ENCODE assay signal across 20 cellular contexts in genomic region chr9:94161673-94162072, GRCh38.
DNase-seq lines count a peak whose midpoint lies in the region; ATAC-seq, FAIRE-seq and TF ChIP-seq lines count a peak whose summit lies in the region.
"Had no signal": no experiment of that assay in that cellular context is flagged by ENCODE, and none has a peak within 500 bp of the region (broad histone marks: within the 10 kb centered on the region; RNA-seq: fewer than 3 reads in every experiment).

No MANE protein-coding gene starts in this region.

- intact Hi-C loops in IMR-90 (cut with micrococcal nuclease) = no loop called here

- ATAC-seq in GM23338 (no peak), IMR-90 (ENCODE audit: low read depth) (no peak)
- ATAC-seq in stimulated activated memory B cell treated with anti-CD40 and anti-IgM and Interleukin-4, amounts not matched to agents 10 μg/mL and 1 μg/mL and 100 μg/mL, for 72 hours = no peak

- H4K8ac ChIP-seq in IMR-90 (ENCODE audit: low read depth in 2 of 2, low read length in 2 of 2) (no peak overlapping the region), H1 (ENCODE audit: extremely low read depth, insufficient read depth, low read length) (no peak overlapping the region; the same call in 1 of the 2 replicates)

- no peaks in the 10 kb centered on the region for H3K9me3 ChIP-seq in IMR-90 (ENCODE audit: control insufficient read depth, insufficient read depth, low read length)
- H3K9me3 ChIP-seq in H1 (ENCODE audit: insufficient read depth in 2 of 2, low read depth in 1 of 2, low read length in 1 of 2) = no peaks in the 10 kb centered on the region
- H3K9me3 ChIP-seq: Caco-2 had no signal

- H2BK15ac ChIP-seq in IMR-90 (ENCODE audit: low read depth, low read length) (0 out of 3 replicates have a peak overlapping the region, but pooled peaks have one; percentile 23), H1 (ENCODE audit: low read length) (0 out of 2 replicates have a peak overlapping the region, but pooled peaks have one; percentile 63)

- H2AK5ac ChIP-seq in IMR-90 (ENCODE audit: low read depth, low read length) (no peak overlapping the region), H1 (ENCODE audit: low read depth, low read length) (no peak overlapping the region)

- peak overlapping the region; percentile 56; the same call in 1 of the 2 replicates for H2AFZ ChIP-seq in GM23338
- no peak overlapping the region for H2AFZ ChIP-seq in IMR-90 (replicated peaks; ENCODE audit: low read length, poor library complexity)
- H2AFZ ChIP-seq in H1 (ENCODE audit: low read length) = no peak overlapping the region

- H3K4me1 Mint-ChIP-seq in GM23338 = peaks cover 5% of the 10 kb centered on the region; the same call in 1 of the 3 replicates
- H3K4me1 Mint-ChIP-seq in stimulated activated memory B cell treated with anti-CD40 and anti-IgM and Interleukin-4, amounts not matched to agents 10 μg/mL and 1 μg/mL and 100 μg/mL, for 72 hours = peaks cover 15% of the 10 kb centered on the region

- H3K79me1 ChIP-seq in IMR-90 (ENCODE audit: low read depth in 1 of 2, low read length in 2 of 2) (0 out of 4 replicates have a peak, but pooled peaks cover 0 to 3% of the 10 kb centered on the region in 2 experiments), H1 (ENCODE audit: low read depth, low read length) (no peaks in the 10 kb centered on the region)

- H3F3A ChIP-seq in GM23338 (replicated peaks; ENCODE audit: low read depth) = no peaks in the 10 kb centered on the region

- H2BK20ac ChIP-seq in IMR-90 (ENCODE audit: low read depth, low read length) (no peak overlapping the region), H1 (ENCODE audit: low read length) (no peak overlapping the region)

- H3K4me1 ChIP-seq in GM23338 (ENCODE audit: insufficient read depth) (no peaks in the 10 kb centered on the region), IMR-90 (ENCODE audit: control insufficient read depth, insufficient read depth, low read length) (peaks cover 2% of the 10 kb centered on the region; the same call in 1 of the 2 replicates), H1 (replicated peaks in 1 of 4; ENCODE audit: control insufficient read depth in 3 of 4, insufficient read depth in 4 of 4, low read length in 3 of 4) (no peaks in the 10 kb centered on the region)
- H3K4me1 ChIP-seq: Caco-2 had no signal

- no peak for FAIRE-seq in H1 (lab: Jason Lieb, UNC)
- FAIRE-seq: A204.1, D721Med, G401.6, GM12891, GM19239, H54 had no signal

- H3K9me1 ChIP-seq in IMR-90 (ENCODE audit: insufficient read depth, low read length) = 0 out of 2 replicates have a peak, but pooled peaks cover under 1% of the 10 kb centered on the region

- H3K27me3 Mint-ChIP-seq in GM23338 (ENCODE audit: insufficient read depth, low read depth, poor library complexity) = no peaks in the 10 kb centered on the region
- no peaks in the 10 kb centered on the region for H3K27me3 Mint-ChIP-seq in stimulated activated memory B cell treated with anti-CD40 and anti-IgM and Interleukin-4, amounts not matched to agents 10 μg/mL and 1 μg/mL and 100 μg/mL, for 72 hours
- H3K27me3 Mint-ChIP-seq: CD4-positive, alpha-beta T cell; IgD-negative memory B cell had no signal

- no TSS peak for BruUV-seq in IMR-90 (replicated peaks; lab: Mats Ljungman, UMichigan)

- H4K91ac ChIP-seq in IMR-90 (ENCODE audit: insufficient read depth, low read depth, low read length) = no peak overlapping the region
- no peak overlapping the region for H4K91ac ChIP-seq in H1 (replicated peaks; ENCODE audit: insufficient read length, low read length)

- H4K5ac ChIP-seq in IMR-90 (ENCODE audit: low read depth, low read length) (no peak overlapping the region), H1 (ENCODE audit: insufficient read length, low read depth, low read length) (no peak overlapping the region)

- no peaks in the 10 kb centered on the region for H4K20me1 ChIP-seq in GM23338 (replicated peaks; ENCODE audit: insufficient read depth)
- no peaks in the 10 kb centered on the region for H4K20me1 ChIP-seq in IMR-90 (ENCODE audit: insufficient read depth, low read length)
- no peaks in the 10 kb centered on the region for H4K20me1 ChIP-seq in H1 (replicated peaks in 1 of 2; ENCODE audit: control insufficient read depth in 1 of 2, insufficient read depth in 2 of 2, low read length in 2 of 2)

- 17% methylated on average over 1 of the region's 8 CpGs; no CpG with 5 or more reads in 1 of the 2 experiments for WGBS in IMR-90 (ENCODE audit: extremely low coverage in 2 of 2, insufficient read length in 1 of 2), 2 experiments
- WGBS in H1 (ENCODE audit: extremely low coverage in 1 of 2, insufficient coverage in 1 of 2, insufficient read length in 1 of 2, insufficient replicate concordance in 2 of 2, low coverage in 1 of 2, low lambda C conversion rate in 2 of 2, missing lambda C conversion rate in 1 of 2), 2 experiments = 95% methylated on average over 8 of the region's 8 CpGs; no CpG with 5 or more reads in 1 of the 2 experiments

- no peaks in the 10 kb centered on the region for H3K23me2 ChIP-seq in H1 (ENCODE audit: low read depth, low read length)

- POLR2A ChIA-PET in IMR-90 (lab: Charles Lee; ENCODE audit: unreplicated experiment) (no interaction called here), H1 (lab: Charles Lee; ENCODE audit: partially characterized antibody) (interaction anchor here (1.1 to 2.1 kb wide), 4 partner anchors 9 to 13 kb away, joined by 3 to 5 read pairs (median 4); no protein-coding TSS in a partner anchor)

- TF ChIP-seq RAD21 in IMR-90 (IDR thresholded peaks at IDR 0.05; ENCODE audit: low read length) (no peak), H1 (IDR thresholded peaks at IDR 0.05 in 1 of 2, conservative IDR thresholded peaks at IDR 0.05 in 1 of 2; ENCODE audit: low read depth in 2 of 2, low read length in 2 of 2) (no peak)

- no peaks in the 10 kb centered on the region for H3K36me3 ChIP-seq in GM23338 (ENCODE audit: insufficient read depth)
- H3K36me3 ChIP-seq in IMR-90 (ENCODE audit: control insufficient read depth, insufficient read depth, low read length) = no peaks in the 10 kb centered on the region
- no peaks in the 10 kb centered on the region for H3K36me3 ChIP-seq in H1 (ENCODE audit: control insufficient read depth in 2 of 4, insufficient read depth in 4 of 4, low read length in 3 of 4)

- TF ChIP-seq EP300 in H1 (IDR thresholded peaks at IDR 0.05; ENCODE audit: borderline replicate concordance in 1 of 2, low read depth in 2 of 2, low read length in 2 of 2) = no peak

- H3K56ac ChIP-seq in IMR-90 (ENCODE audit: extremely low read depth, insufficient read depth, low read length) (no peak overlapping the region), H1 (replicated peaks; ENCODE audit: insufficient read length, low read depth, low read length) (no peak overlapping the region)

- H3K4me3 ChIP-seq in GM23338 = no peak overlapping the region
- no peak overlapping the region for H3K4me3 ChIP-seq in IMR-90 (ENCODE audit: insufficient read depth, low read depth, low read length)
- no peak overlapping the region for H3K4me3 ChIP-seq in H1 (ENCODE audit: extremely low read depth in 1 of 4, insufficient read depth in 2 of 4, low read depth in 3 of 4, low read length in 4 of 4)

- no peaks in the 10 kb centered on the region for H3K79me2 ChIP-seq in GM23338 (replicated peaks; ENCODE audit: insufficient read depth)
- H3K79me2 ChIP-seq in H1 (ENCODE audit: control insufficient read depth in 1 of 2, insufficient read depth in 2 of 2, low read length in 2 of 2) = no peaks in the 10 kb centered on the region

- H3K9ac ChIP-seq in IMR-90 (ENCODE audit: low read depth, low read length) = no peak overlapping the region
- H3K9ac ChIP-seq in H1 (replicated peaks in 1 of 4; ENCODE audit: extremely low read depth in 1 of 4, low read depth in 3 of 4, low read length in 3 of 4) = no peak overlapping the region

- no peaks in the 10 kb centered on the region for H3K27me3 ChIP-seq in GM23338 (ENCODE audit: insufficient read depth)
- H3K27me3 ChIP-seq in IMR-90 (ENCODE audit: control insufficient read depth, insufficient read depth, low read length) = no peaks in the 10 kb centered on the region
- no peaks in the 10 kb centered on the region; a peak in 1 of 7 replicates for H3K27me3 ChIP-seq in H1 (replicated peaks in 1 of 4; ENCODE audit: control insufficient read depth in 3 of 4, extremely low read depth in 1 of 4, insufficient read depth in 3 of 4, low read length in 3 of 4)

- H3K36me3 Mint-ChIP-seq in GM23338 (ENCODE audit: low read depth) = peaks cover 3% of the 10 kb centered on the region; the same call in 1 of the 3 replicates
- H3K36me3 Mint-ChIP-seq in stimulated activated memory B cell treated with anti-CD40 and anti-IgM and Interleukin-4, amounts not matched to agents 10 μg/mL and 1 μg/mL and 100 μg/mL, for 72 hours = no peaks in the 10 kb centered on the region
- H3K36me3 Mint-ChIP-seq: IgD-negative memory B cell had no signal

- TF ChIP-seq POLR2A in IMR-90 (IDR thresholded peaks at IDR 0.05; ENCODE audit: low read depth, low read length) (no peak), H1 (IDR thresholded peaks at IDR 0.05; ENCODE audit: control extremely low read depth in 1 of 2, low read depth in 2 of 2, low read length in 2 of 2) (no peak)

- DNase-seq in GM23338 (ENCODE audit: low spot score) (no peak), IMR-90 (no peak), H1 (ENCODE audit: low read depth in 1 of 2, low spot score in 2 of 2) (peak in 1 of 2 experiments; percentile 29), AG08395 (ENCODE audit: low spot score) (no peak), cerebellum (ENCODE audit: low spot score) (no peak)
- DNase-seq: ACHN; AML-193; Caco-2; CD4-positive, alpha-beta T cell; HCEC 1CT had no signal

- in situ Hi-C loops in IMR-90 (cut with MboI; ENCODE audit: low sequenced_read_pairs) = loop anchor here (25.0 kb wide), 2 partner anchors 101 to 699 kb away; partner anchors contain the start of genes FAM120A, FAM120AOS and ZNF169

- no peak overlapping the region for H2BK12ac ChIP-seq in H1 (ENCODE audit: low read depth, low read length)

- no peak overlapping the region for H3K27ac Mint-ChIP-seq in GM23338
- peak overlapping the region; percentile 55 for H3K27ac Mint-ChIP-seq in stimulated activated memory B cell treated with anti-CD40 and anti-IgM and Interleukin-4, amounts not matched to agents 10 μg/mL and 1 μg/mL and 100 μg/mL, for 72 hours
- H3K27ac Mint-ChIP-seq: CD4-positive, alpha-beta T cell had no signal

- CTCF ChIA-PET in IMR-90 (lab: Yijun Ruan, JAX) (no interaction called here), H1 (lab: Charles Lee; ENCODE audit: partially characterized antibody) (interaction anchor here (0.8 to 3.6 kb wide), 7 partner anchors 9 to 148 kb away, joined by 3 to 25 read pairs (median 6); no protein-coding TSS in a partner anchor)

- dilution Hi-C loops in IMR-90 (cut with HindIII; ENCODE audit: low sequenced_read_pairs, unreplicated experiment) = no loop called here

- H3K27ac ChIP-seq in GM23338 (ENCODE audit: low read depth) (no peak overlapping the region), IMR-90 (ENCODE audit: insufficient read depth, low read length) (no peak overlapping the region), H1 (ENCODE audit: low read depth, low read length) (no peak overlapping the region)
- H3K27ac ChIP-seq: C4-2B, HL-60 had no signal

- H2BK5ac ChIP-seq in IMR-90 (ENCODE audit: low read depth, low read length, poor library complexity, severe bottlenecking) (no peak overlapping the region), H1 (ENCODE audit: low read depth, low read length) (no peak overlapping the region; the same call in 1 of the 2 replicates)

- no peaks in the 10 kb centered on the region for H3K9me2 ChIP-seq in GM23338 (ENCODE audit: insufficient read depth)

- no peak overlapping the region for H3K4ac ChIP-seq in IMR-90 (ENCODE audit: low read depth, low read length)
- no peak overlapping the region for H3K4ac ChIP-seq in H1 (replicated peaks; ENCODE audit: insufficient read length, low read depth, low read length)

- H2BK120ac ChIP-seq in IMR-90 (ENCODE audit: low read depth, low read length) (no peak overlapping the region), H1 (replicated peaks; ENCODE audit: low read depth, low read length) (no peak overlapping the region)

- no peak for TF ChIP-seq CTCF in GM23338 (conservative IDR thresholded peaks at IDR 0.05; ENCODE audit: low read depth in 2 of 2)
- no peak for TF ChIP-seq CTCF in IMR-90 (conservative IDR thresholded peaks at IDR 0.05; ENCODE audit: low read depth, low read length)
- no peak for TF ChIP-seq CTCF in H1 (IDR thresholded peaks at IDR 0.05; ENCODE audit: control extremely low read depth in 1 of 3, insufficient read depth in 1 of 3, low read depth in 1 of 3, low read length in 3 of 3)

- H3K23ac ChIP-seq in IMR-90 (ENCODE audit: low read depth, low read length) (no peak overlapping the region), H1 (ENCODE audit: insufficient read length) (no peak overlapping the region)

- no peak overlapping the region for H3K18ac ChIP-seq in IMR-90 (ENCODE audit: low read depth, low read length)
- no peak overlapping the region for H3K18ac ChIP-seq in H1 (ENCODE audit: extremely low read depth, low read length)

- no peak overlapping the region for H2AK9ac ChIP-seq in IMR-90 (replicated peaks; ENCODE audit: low read depth, low read length, poor library complexity)

- H3K4me2 ChIP-seq in GM23338 (no peak overlapping the region), IMR-90 (ENCODE audit: low read depth, low read length) (no peak overlapping the region), H1 (ENCODE audit: insufficient read depth in 1 of 2, low read depth in 2 of 2, low read length in 2 of 2) (no peak overlapping the region)

- no peak overlapping the region for H3K4me3 Mint-ChIP-seq in GM23338
- no peak overlapping the region for H3K4me3 Mint-ChIP-seq in stimulated activated memory B cell treated with anti-CD40 and anti-IgM and Interleukin-4, amounts not matched to agents 10 μg/mL and 1 μg/mL and 100 μg/mL, for 72 hours
- H3K4me3 Mint-ChIP-seq: CD4-positive, alpha-beta T cell; IgD-negative memory B cell had no signal

- no peak overlapping the region for H3K14ac ChIP-seq in IMR-90 (replicated peaks; ENCODE audit: low read depth, low read length)
- no peak overlapping the region for H3K14ac ChIP-seq in H1 (ENCODE audit: insufficient read length)

- H3K9me3 Mint-ChIP-seq in GM23338 = peaks cover 4% of the 10 kb centered on the region
- no peaks in the 10 kb centered on the region for H3K9me3 Mint-ChIP-seq in stimulated activated memory B cell treated with anti-CD40 and anti-IgM and Interleukin-4, amounts not matched to agents 10 μg/mL and 1 μg/mL and 100 μg/mL, for 72 hours
- H3K9me3 Mint-ChIP-seq: CD4-positive, alpha-beta T cell; IgD-negative memory B cell had no signal
